8 cellular contexts compared by ENCODE assay signal in genomic region chr9:135907446-135908333, GRCh38. TPM values are rescaled to one million over a fixed set of nuclear protein-coding genes. Genes with fewer than 3 reads are reported as not detected.
DNase-seq lines count a peak whose midpoint lies in the region; ATAC-seq and TF ChIP-seq lines count a peak whose summit lies in the region.

A gene with protein sequence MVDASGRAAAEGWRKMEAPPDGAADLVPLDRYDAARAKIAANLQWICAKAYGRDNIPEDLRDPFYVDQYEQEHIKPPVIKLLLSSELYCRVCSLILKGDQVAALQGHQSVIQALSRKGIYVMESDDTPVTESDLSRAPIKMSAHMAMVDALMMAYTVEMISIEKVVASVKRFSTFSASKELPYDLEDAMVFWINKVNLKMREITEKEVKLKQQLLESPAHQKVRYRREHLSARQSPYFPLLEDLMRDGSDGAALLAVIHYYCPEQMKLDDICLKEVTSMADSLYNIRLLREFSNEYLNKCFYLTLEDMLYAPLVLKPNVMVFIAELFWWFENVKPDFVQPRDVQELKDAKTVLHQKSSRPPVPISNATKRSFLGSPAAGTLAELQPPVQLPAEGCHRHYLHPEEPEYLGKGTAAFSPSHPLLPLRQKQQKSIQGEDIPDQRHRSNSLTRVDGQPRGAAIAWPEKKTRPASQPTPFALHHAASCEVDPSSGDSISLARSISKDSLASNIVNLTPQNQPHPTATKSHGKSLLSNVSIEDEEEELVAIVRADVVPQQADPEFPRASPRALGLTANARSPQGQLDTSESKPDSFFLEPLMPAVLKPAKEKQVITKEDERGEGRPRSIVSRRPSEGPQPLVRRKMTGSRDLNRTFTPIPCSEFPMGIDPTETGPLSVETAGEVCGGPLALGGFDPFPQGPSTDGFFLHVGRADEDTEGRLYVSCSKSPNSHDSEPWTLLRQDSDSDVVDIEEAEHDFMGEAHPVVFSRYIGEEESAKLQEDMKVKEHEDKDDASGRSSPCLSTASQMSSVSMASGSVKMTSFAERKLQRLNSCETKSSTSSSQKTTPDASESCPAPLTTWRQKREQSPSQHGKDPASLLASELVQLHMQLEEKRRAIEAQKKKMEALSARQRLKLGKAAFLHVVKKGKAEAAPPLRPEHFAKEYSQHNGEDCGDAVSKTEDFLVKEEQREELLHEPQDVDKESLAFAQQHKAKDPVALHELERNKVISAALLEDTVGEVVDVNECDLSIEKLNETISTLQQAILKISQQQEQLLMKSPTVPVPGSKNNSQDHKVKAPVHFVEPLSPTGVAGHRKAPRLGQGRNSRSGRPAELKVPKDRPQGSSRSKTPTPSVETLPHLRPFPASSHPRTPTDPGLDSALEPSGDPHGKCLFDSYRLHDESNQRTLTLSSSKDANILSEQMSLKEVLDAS (N-terminal part only) (minus strand): TSS chr9:135907546. CDS start chr9:135907159, 387 bp downstream.

- ATAC-seq in GM18870 (IDR thresholded peaks at IDR 0.05; ENCODE audit: unreplicated experiment) (peak; percentile 38), HG03108 (IDR thresholded peaks at IDR 0.05; ENCODE audit: unreplicated experiment) (peak; percentile 76)

- intact Hi-C loops in breast epithelium (cut with DNase I; ENCODE audit: low total_unique reads) = no loop called here

- DNase-seq in ACHN = peak; percentile 86
- DNase-seq in NCI-H2196 treated with DMSO at 0.1 percent for 48 hours (lab: John Stamatoyannopoulos, UW; ENCODE audit: unreplicated experiment) = peak; percentile 97
- peak; percentile 90 for DNase-seq in WERI-Rb-1
- DNase-seq in breast epithelium (ENCODE audit: low spot score in 2 of 2) = peak; percentile 85 to 94

- H3K9ac ChIP-seq in iPS-20b (ENCODE audit: low read depth, low read length) = peak within 1 kb of the TSS; percentile 85; the same call in 1 of the 2 replicates

- peaks cover 5 to 13% of the 10 kb centered on the region in 2 donors for H3K4me1 ChIP-seq in breast epithelium
- H3K4me1 ChIP-seq in iPS-20b (ENCODE audit: insufficient read depth, low read length) = peaks cover 13% of the 10 kb centered on the region; the same call in 1 of the 2 replicates

- no peak for TF ChIP-seq POLR2A in breast epithelium (IDR thresholded peaks at IDR 0.05)

- peak within 1 kb of the TSS; percentile 79 for H3K4me3 ChIP-seq in WERI-Rb-1 (ENCODE audit: low read depth, low read length)
- peak within 1 kb of the TSS; percentile 70 to 94 (median 72) for H3K4me3 ChIP-seq in breast epithelium
- H3K4me3 ChIP-seq in iPS-20b (ENCODE audit: low read length) = peak within 1 kb of the TSS; percentile 95
- peak within 1 kb of the TSS; percentile 61 to 88 (median 77) for H3K4me3 ChIP-seq in skin epidermis

- in situ Hi-C loops in ACHN (cut with HindIII; ENCODE audit: low pct_ligation_motif_present, low pct_unique_long_range_greater_than_20kb, low sequenced_read_pairs) = no loop called here

- no peaks in the 10 kb centered on the region for H3K27me3 ChIP-seq in WERI-Rb-1 (ENCODE audit: insufficient read depth, low read depth, severe bottlenecking)
- H3K27me3 ChIP-seq in breast epithelium = no peaks in the 10 kb centered on the region
- H3K27me3 ChIP-seq in iPS-20b (ENCODE audit: insufficient read depth, low read length) = peaks cover 12% of the 10 kb centered on the region; the same call in 1 of the 2 replicates

- H3K36me3 ChIP-seq in WERI-Rb-1 = peaks cover 55% of the 10 kb centered on the region
- H3K36me3 ChIP-seq in breast epithelium = no peaks in the 10 kb centered on the region
- peaks cover 29% of the 10 kb centered on the region for H3K36me3 ChIP-seq in iPS-20b (ENCODE audit: insufficient read depth, low read depth, low read length)

- H3K27ac ChIP-seq in WERI-Rb-1 (peak within 1 kb of the TSS; percentile 88), breast epithelium (peak within 1 kb of the TSS; percentile 69 to 87), iPS-20b (ENCODE audit: low read length) (no peak within 1 kb of the TSS), skin epidermis (peak within 1 kb of the TSS; percentile 54 to 93 (median 87))

- no peak for TF ChIP-seq CTCF in WERI-Rb-1 (IDR thresholded peaks at IDR 0.05; ENCODE audit: low read depth, low read length)
- no peak for TF ChIP-seq CTCF in breast epithelium (IDR thresholded peaks at IDR 0.05)

- H3K9me3 ChIP-seq in WERI-Rb-1 (ENCODE audit: severe bottlenecking) (no peaks in the 10 kb centered on the region), breast epithelium (peaks cover 0 to 11% of the 10 kb centered on the region in 2 donors), iPS-20b (ENCODE audit: insufficient read depth, low read depth, low read length) (no peaks in the 10 kb centered on the region)

RNA-seq across cellular contexts. Expression of the gene that starts here (rescaled TPM):
- total RNA-seq in breast epithelium = 10 to 100 TPM; 25.0 to 29.8 (median 29.0) TPM
